1 cellular context compared by ENCODE assay signal in genomic region chr1:108699375-108700332, GRCh38.
A peak's percentile ranks its signal among the peaks of the same experiment; 100 is the strongest.
TF ChIP-seq lines count a peak whose summit lies in the region.

No MANE protein-coding gene starts in this region.

TF ChIP-seq in HepG2, 621 proteins besides CTCF, POLR2A, EP300 and RAD21:
- TF ChIP-seq RBFOX2 (IDR thresholded peaks at IDR 0.05; ENCODE audit: low read depth, low read length) (0 out of 2 replicates have a peak, but pooled peaks have one; percentile 38), HNRNPL (IDR thresholded peaks at IDR 0.05; ENCODE audit: low read depth, low read length) (no peak), RBM22 (optimal IDR thresholded peaks at IDR 0.05; ENCODE audit: low read length) (peak; percentile 76)
